Comparison of ENCODE assay signal across 8 cellular contexts in genomic region chr1:220680085-220680687, GRCh38. TPM values are rescaled to one million over a fixed set of nuclear protein-coding genes. Genes with fewer than 3 reads are reported as not detected.
A peak's percentile ranks its signal among the peaks of the same experiment; 100 is the strongest.
DNase-seq lines count a peak whose midpoint lies in the region; FAIRE-seq and TF ChIP-seq lines count a peak whose summit lies in the region.

No MANE protein-coding gene starts in this region.

- H3K4me3 ChIP-seq in SK-N-SH (ENCODE audit: low read depth in 2 of 2, low read length in 1 of 2) (no peak overlapping the region), esophagus muscularis mucosa (no peak overlapping the region), neural cell (ENCODE audit: low read length) (no peak overlapping the region)

- DNase-seq in ACHN (peak; percentile 58), GM10266 (ENCODE audit: extremely low spot score) (peak; percentile 64), H54 (ENCODE audit: insufficient read length, low spot score) (peak; percentile 32), KBM-7 (peak; percentile 58), SK-N-SH (peak; percentile 71), esophagus muscularis mucosa (ENCODE audit: extremely low spot score) (no peak), NCI-H187 treated with DMSO at 0.1 percent for 48 hours (lab: John Stamatoyannopoulos, UW) (no peak)

- POLR2A ChIA-PET in SK-N-SH (lab: Yijun Ruan, JAX) = no interaction called here

- no peak for FAIRE-seq in H54 (lab: Jason Lieb, UNC)

- H3K79me2 ChIP-seq in SK-N-SH (ENCODE audit: insufficient read depth) (no peaks in the 10 kb centered on the region), neural cell (replicated peaks; ENCODE audit: insufficient read depth, low read length) (no peaks in the 10 kb centered on the region)

- in situ Hi-C loops in ACHN (cut with HindIII; ENCODE audit: low pct_ligation_motif_present, low pct_unique_long_range_greater_than_20kb, low sequenced_read_pairs) = no loop called here
- in situ Hi-C loops in KBM-7 (cut with MboI; ENCODE audit: low pct_unique_long_range_greater_than_20kb, low sequenced_read_pairs) = no loop called here

- no peak for TF ChIP-seq POLR2A in H54 (IDR thresholded peaks at IDR 0.05; ENCODE audit: low read depth, low read length)
- no peak for TF ChIP-seq POLR2A in esophagus muscularis mucosa (IDR thresholded peaks at IDR 0.05; ENCODE audit: low read depth)

- H3K27me3 ChIP-seq in SK-N-SH (ENCODE audit: insufficient read depth) (no peaks in the 10 kb centered on the region), esophagus muscularis mucosa (no peaks in the 10 kb centered on the region), neural cell (ENCODE audit: insufficient read depth, low read depth, low read length) (no peaks in the 10 kb centered on the region)

- H3K27ac ChIP-seq in SK-N-SH (ENCODE audit: low read depth in 2 of 2, low read length in 1 of 2) (no peak overlapping the region), esophagus muscularis mucosa (replicated peaks in 1 of 4) (no peak overlapping the region), neural cell (ENCODE audit: low read length) (no peak overlapping the region)

- WGBS in SK-N-SH (ENCODE audit: low lambda C conversion rate) = 16% methylated on average over 7 of the region's 7 CpGs
- 36% methylated on average over 7 of the region's 7 CpGs for WGBS in esophagus muscularis mucosa

- no peak for TF ChIP-seq EP300 in SK-N-SH (IDR thresholded peaks at IDR 0.05; ENCODE audit: borderline replicate concordance in 1 of 2, low read depth in 1 of 2, low read length in 1 of 2)
- TF ChIP-seq EP300 in esophagus muscularis mucosa (IDR thresholded peaks at IDR 0.05) = no peak
- no peak for TF ChIP-seq EP300 in neural cell (conservative IDR thresholded peaks at IDR 0.05; ENCODE audit: poor library complexity, severe bottlenecking)

- H3K9ac ChIP-seq in SK-N-SH = no peak overlapping the region
- H3K9ac ChIP-seq in neural cell (ENCODE audit: low read length) = no peak overlapping the region

- H3K9me2 ChIP-seq in SK-N-SH = no peaks in the 10 kb centered on the region
- H3K9me2 ChIP-seq in neural cell (ENCODE audit: insufficient read depth, low read length) = no peaks in the 10 kb centered on the region

- H4K20me1 ChIP-seq in SK-N-SH (ENCODE audit: insufficient read depth) (no peaks in the 10 kb centered on the region), neural cell (ENCODE audit: insufficient read depth) (no peaks in the 10 kb centered on the region)

- CTCF ChIA-PET in SK-N-SH (lab: Yijun Ruan, JAX) = interaction anchor here (0.6 to 2.0 kb wide), 14 partner anchors 10 to 150 kb away, joined by 3 to 6 read pairs (median 3); no protein-coding TSS in a partner anchor

- H3K36me3 ChIP-seq in SK-N-SH (replicated peaks in 1 of 2; ENCODE audit: control insufficient read depth in 1 of 2, insufficient read depth in 2 of 2, low read length in 1 of 2) (no peaks in the 10 kb centered on the region), esophagus muscularis mucosa (no peaks in the 10 kb centered on the region), neural cell (ENCODE audit: insufficient read depth, low read length) (no peaks in the 10 kb centered on the region)

- no peaks in the 10 kb centered on the region for H3K4me1 ChIP-seq in SK-N-SH (ENCODE audit: control insufficient read depth in 1 of 2, insufficient read depth in 2 of 2, low read depth in 1 of 2, low read length in 1 of 2)
- peaks cover 0 to 4% (median 0%) of the 10 kb centered on the region in 4 donors for H3K4me1 ChIP-seq in esophagus muscularis mucosa

- intact Hi-C loops in esophagus muscularis mucosa (cut with DNase I) = no loop called here

- H3F3A ChIP-seq in SK-N-SH (replicated peaks; ENCODE audit: insufficient read depth) (no peaks in the 10 kb centered on the region), neural cell (ENCODE audit: insufficient read depth, low read length, poor library complexity, severe bottlenecking) (no peaks in the 10 kb centered on the region)

- TF ChIP-seq RAD21 in SK-N-SH (IDR thresholded peaks at IDR 0.05; ENCODE audit: low read length) = peak; percentile 73
- TF ChIP-seq RAD21 in neural cell (conservative IDR thresholded peaks at IDR 0.05) = peak; percentile 58

- H3K9me3 ChIP-seq in SK-N-SH (no peaks in the 10 kb centered on the region), esophagus muscularis mucosa (no peaks in the 10 kb centered on the region), neural cell (ENCODE audit: low read length) (no peaks in the 10 kb centered on the region)

- no peak overlapping the region for H3K4me2 ChIP-seq in SK-N-SH
- H3K4me2 ChIP-seq in neural cell (ENCODE audit: low read length) = no peak overlapping the region

- H2AFZ ChIP-seq in SK-N-SH (ENCODE audit: low read depth) (no peak overlapping the region), neural cell (ENCODE audit: low read depth, low read length) (no peak overlapping the region)

- TF ChIP-seq CTCF in GM10266 (IDR thresholded peaks at IDR 0.05; ENCODE audit: control insufficient read depth, insufficient read depth, low read depth, missing control alignments) = peak; percentile 53
- TF ChIP-seq CTCF in SK-N-SH (IDR thresholded peaks at IDR 0.05) = peak; percentile 78
- TF ChIP-seq CTCF in esophagus muscularis mucosa (IDR thresholded peaks at IDR 0.05) = peak; percentile 67 to 74 (median 74)
- TF ChIP-seq CTCF in neural cell (IDR thresholded peaks at IDR 0.05; ENCODE audit: poor library complexity, severe bottlenecking) = peak; percentile 70

TF ChIP-seq in SK-N-SH, 30 proteins besides CTCF, POLR2A, EP300 and RAD21:
- TF ChIP-seq FOXM1 (IDR thresholded peaks at IDR 0.05; ENCODE audit: low read depth) (no peak), FOSL2 (IDR thresholded peaks at IDR 0.05; ENCODE audit: borderline replicate concordance, low read depth) (no peak), RFX5 (IDR thresholded peaks at IDR 0.05; ENCODE audit: low read length) (no peak), SMC3 (IDR thresholded peaks at IDR 0.05; ENCODE audit: low read depth, low read length) (peak; percentile 70), JUND (IDR thresholded peaks at IDR 0.05) (no peak), REST (IDR thresholded peaks at IDR 0.05; ENCODE audit: low read depth, low read length) (no peak)

TF ChIP-seq in neural cell, 6 proteins besides CTCF, POLR2A, EP300 and RAD21:
- TF ChIP-seq SMC3 (conservative IDR thresholded peaks at IDR 0.05; ENCODE audit: poor library complexity) = peak; percentile 64
- no peak for TF ChIP-seq POLR2AphosphoS5 (IDR thresholded peaks at IDR 0.05)

RNA-seq across cellular contexts. Expression of gene C1orf115, which starts 10.0 kb away (rescaled TPM):
- polyA plus RNA-seq in SK-N-SH (2012; rRNA removed) (4.0 and 4.2 TPM in 2 replicates), neural cell (0.42 and 0.88 TPM in 2 replicates)
- 3.8 and 4.9 TPM in 2 replicates for polyA plus RNA-seq in SK-N-SH (2012; cell fraction: cytosol; rRNA removed)
- 1.8 and 2.1 TPM in 2 replicates for polyA plus RNA-seq in SK-N-SH (2012; cell fraction: nucleus; rRNA removed)
- 10 to 100 TPM; 10.8 to 24.0 (median 12.4) TPM for total RNA-seq in esophagus muscularis mucosa
- 0.73 and 0.81 TPM in 2 replicates for polyA minus RNA-seq in neural cell

Comparison
In these comparisons a context has a peak if more than half of its experiments do, and no peak if none do; other contexts are left out.
1. DNase-seq: peak in ACHN (single experiment), GM10266 (single experiment), H54 (single experiment), KBM-7 (single experiment) and SK-N-SH (single experiment); none in esophagus muscularis mucosa (single experiment) and NCI-H187 treated with DMSO at 0.1 percent for 48 hours (single experiment).
2. Peak in every context shown above with its lines, with median percentiles within 50 percentile points of each other: CTCF ChIP-seq.